ENCODE assay signal across 8 cellular contexts in the genomic region with DNA sequence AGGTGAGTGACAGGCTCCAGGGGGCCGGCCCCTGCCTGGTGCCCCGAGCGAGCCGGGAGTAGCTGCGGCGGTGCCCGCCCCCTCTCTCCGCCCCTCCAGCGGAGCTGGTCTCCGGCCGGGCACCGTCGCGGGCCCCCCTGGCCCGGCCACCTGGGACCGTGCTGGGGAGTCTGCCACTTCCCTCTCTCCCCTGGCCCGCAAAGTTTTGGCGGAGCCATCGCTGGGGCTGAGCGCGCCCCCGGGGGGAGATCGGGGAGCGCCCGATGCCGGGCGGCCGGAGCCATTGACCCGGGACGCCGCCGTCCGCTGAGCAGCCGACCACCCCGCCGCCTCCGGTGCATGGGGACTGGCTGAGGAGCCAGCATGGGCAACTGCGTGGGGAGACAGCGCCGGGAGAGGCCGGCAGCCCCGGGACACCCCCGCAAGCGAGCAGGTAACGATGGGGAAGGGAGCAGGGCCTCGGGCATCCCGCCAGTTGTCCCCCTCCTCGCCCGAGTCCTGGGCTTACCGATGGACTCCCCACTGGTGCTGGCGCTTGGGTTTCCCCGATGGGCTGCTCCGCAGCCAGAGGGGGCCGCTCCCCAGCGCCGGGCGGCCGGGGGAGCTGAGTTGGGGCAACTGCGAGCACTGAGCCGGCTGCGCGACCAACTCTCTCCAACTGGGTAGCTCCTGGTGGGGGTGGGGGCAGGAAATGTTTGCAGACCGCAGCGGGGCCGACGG. TPM values are rescaled to one million over a fixed set of nuclear protein-coding genes. Genes with fewer than 3 reads are reported as not detected.
DNase-seq lines count a peak whose midpoint lies in the region; ATAC-seq, FAIRE-seq and TF ChIP-seq lines count a peak whose summit lies in the region.

UBTD1 (plus strand) TSS at position 84 of the 720 bp plus-strand sequence; CDS start at position 364, 280 bp downstream.

- no peak for FAIRE-seq in urothelium cell line (lab: Jason Lieb, UNC)

- no peaks in the 10 kb centered on the region for H3K36me3 ChIP-seq in CD4-positive, CD25-positive, alpha-beta regulatory T cell (ENCODE audit: control insufficient read depth, insufficient read depth, low read length)
- H3K36me3 ChIP-seq in OCI-LY7 (ENCODE audit: insufficient read depth, low read length) = peaks cover 16% of the 10 kb centered on the region

- H3K9me3 Mint-ChIP-seq in CD4-positive, CD25-positive, alpha-beta regulatory T cell = no peaks in the 10 kb centered on the region
- no peaks in the 10 kb centered on the region for H3K9me3 Mint-ChIP-seq in H9

- POLR2A ChIA-PET in OCI-LY7 (lab: Charles Lee) = interaction anchor here (0.6 kb wide), 1 partner anchor 602 kb away, joined by 4 read pairs; no protein-coding TSS in a partner anchor

- DNase-seq in CD4-positive, CD25-positive, alpha-beta regulatory T cell = peak; percentile 25 to 34 (median 32)
- DNase-seq in H9 (peak; percentile 47), OCI-LY7 (ENCODE audit: low spot score) (peak; percentile 33), globus pallidus (ENCODE audit: low spot score) (peak; percentile 64), nucleus accumbens (lab: John Stamatoyannopoulos, UW) (peak in 33 of 56 donors; percentile 27 to 81 (median 67)), urothelium cell line (ENCODE audit: low spot score) (peak; percentile 59), NCI-H524 treated with DMSO at 0.1 percent for 48 hours (lab: John Stamatoyannopoulos, UW) (no peak)
- peak; percentile 30 for DNase-seq in activated naive CD4-positive, alpha-beta T cell treated with Interleukin-2 at 50 U/mL for 16 hours

- BruUV-seq in OCI-LY7 (replicated peaks; lab: Mats Ljungman, UMichigan) = no TSS peak

- CTCF ChIA-PET in OCI-LY7 (lab: Charles Lee; ENCODE audit: unreplicated experiment) = interaction anchor here (0.6 kb wide), 2 partner anchors 11 to 67 kb away, joined by 4 to 10 read pairs; no protein-coding TSS in a partner anchor

- no peak within 1 kb of the TSS for H2BK20ac ChIP-seq in H9 (ENCODE audit: low read depth, low read length, poor library complexity, severe bottlenecking)

- H3K36me3 Mint-ChIP-seq in CD4-positive, CD25-positive, alpha-beta regulatory T cell = no peaks in the 10 kb centered on the region
- peaks cover 0 to 2% (median under 1%) of the 10 kb centered on the region in 3 experiments; a peak in 5 of 7 replicates for H3K36me3 Mint-ChIP-seq in H9 (ENCODE audit: insufficient read depth in 1 of 3, low read depth in 3 of 3)

- no peak within 1 kb of the TSS for H2AFZ ChIP-seq in H9 (ENCODE audit: low read length)
- peak within 1 kb of the TSS; percentile 82 for H2AFZ ChIP-seq in OCI-LY7 (ENCODE audit: low read length)

- no peak for ATAC-seq in CD4-positive, CD25-positive, alpha-beta regulatory T cell (ENCODE audit: low read depth in 2 of 2)

- H3K23ac ChIP-seq in H9 (ENCODE audit: insufficient read length, low read depth, low read length) = no peak within 1 kb of the TSS

- no peak within 1 kb of the TSS for H3K4ac ChIP-seq in H9 (ENCODE audit: low read depth, low read length)

- H3K27ac Mint-ChIP-seq in CD4-positive, CD25-positive, alpha-beta regulatory T cell = peak within 1 kb of the TSS; percentile 96 to 98 (median 98)
- peak within 1 kb of the TSS; percentile 94 to 99 (median 97) for H3K27ac Mint-ChIP-seq in H9

- no peak within 1 kb of the TSS for H2BK12ac ChIP-seq in H9 (ENCODE audit: insufficient read length, low read depth, low read length)

- no peak within 1 kb of the TSS for H2BK120ac ChIP-seq in H9 (ENCODE audit: low read depth, low read length, poor library complexity, severe bottlenecking)

- H3K9me3 ChIP-seq in CD4-positive, CD25-positive, alpha-beta regulatory T cell (ENCODE audit: control insufficient read depth in 2 of 2, low read length in 2 of 2) = no peaks in the 10 kb centered on the region
- H3K9me3 ChIP-seq in H9 (ENCODE audit: control insufficient read depth, low read depth, low read length) = no peaks in the 10 kb centered on the region
- no peaks in the 10 kb centered on the region for H3K9me3 ChIP-seq in OCI-LY7 (ENCODE audit: low read length)

- peak within 1 kb of the TSS; percentile 73 for H3K18ac ChIP-seq in H9 (ENCODE audit: insufficient read length, low read depth, low read length)

- intact Hi-C loops in OCI-LY7 (cut with micrococcal nuclease; ENCODE audit: unreplicated experiment) = loop anchor here (1.0 to 5.0 kb wide), 2 partner anchors 37 to 53 kb away; partner anchors contain the start of genes EXOSC1 and ZDHHC16

- no peaks in the 10 kb centered on the region for H3K79me1 ChIP-seq in H9 (ENCODE audit: insufficient read depth, low read depth, low read length, poor library complexity, severe bottlenecking)

- no peak within 1 kb of the TSS for H2AK5ac ChIP-seq in H9 (ENCODE audit: insufficient read length, low read length)

- H2BK5ac ChIP-seq in H9 (ENCODE audit: insufficient read length, low read length) = no peak within 1 kb of the TSS

- H3K14ac ChIP-seq in H9 (ENCODE audit: insufficient read depth, low read length) = peak within 1 kb of the TSS; percentile 82

- no peak within 1 kb of the TSS for H3K56ac ChIP-seq in H9 (ENCODE audit: insufficient read length, low read depth, low read length)

- WGBS in H9 (ENCODE audit: extremely low coverage, insufficient read length, low lambda C conversion rate) = no CpG with 5 or more reads among the region's 66 CpGs

- H3K4me1 Mint-ChIP-seq in CD4-positive, CD25-positive, alpha-beta regulatory T cell = peaks cover 11 to 53% (median 39%) of the 10 kb centered on the region in 4 donors
- peaks cover 40 to 48% of the 10 kb centered on the region in 2 experiments for H3K4me1 Mint-ChIP-seq in H9

- no peak within 1 kb of the TSS for H2BK15ac ChIP-seq in H9 (ENCODE audit: low read depth, low read length)

- H3K9ac ChIP-seq in H9 (ENCODE audit: extremely low read depth, insufficient read length, low read length) = peak within 1 kb of the TSS; percentile 67

- peaks cover 36% of the 10 kb centered on the region for H3K4me1 ChIP-seq in CD4-positive, CD25-positive, alpha-beta regulatory T cell (ENCODE audit: control insufficient read depth, insufficient read depth, low read length, poor library complexity, severe bottlenecking)
- H3K4me1 ChIP-seq in H9 (ENCODE audit: insufficient read depth, low read length) (peaks cover 3% of the 10 kb centered on the region; the same call in 1 of the 2 replicates), OCI-LY7 (ENCODE audit: insufficient read depth, low read length, poor library complexity, severe bottlenecking) (peaks cover 41% of the 10 kb centered on the region)

- H3K27me3 Mint-ChIP-seq in CD4-positive, CD25-positive, alpha-beta regulatory T cell = peaks cover 33% of the 10 kb centered on the region
- H3K27me3 Mint-ChIP-seq in H9 (ENCODE audit: low read depth) = peaks cover 23% of the 10 kb centered on the region

- H3K79me2 ChIP-seq in H9 (ENCODE audit: insufficient read depth, low read length) (peaks cover 15% of the 10 kb centered on the region; the same call in 1 of the 2 replicates), OCI-LY7 (ENCODE audit: insufficient read depth, low read depth, low read length) (peaks cover 39% of the 10 kb centered on the region)

- H3K4me2 ChIP-seq in H9 (ENCODE audit: insufficient read depth, insufficient read length, low read length) = peak within 1 kb of the TSS; percentile 97
- peak within 1 kb of the TSS; percentile 97 for H3K4me2 ChIP-seq in OCI-LY7 (ENCODE audit: low read length)

- no peak within 1 kb of the TSS for H4K5ac ChIP-seq in H9 (ENCODE audit: insufficient read length, low read depth, low read length)

- peak within 1 kb of the TSS; percentile 96 for H3K4me3 ChIP-seq in CD4-positive, CD25-positive, alpha-beta regulatory T cell (ENCODE audit: low read depth, low read length)
- H3K4me3 ChIP-seq in OCI-LY7 (ENCODE audit: low read depth, low read length, poor library complexity, severe bottlenecking) = peak within 1 kb of the TSS; percentile 81

- no peak within 1 kb of the TSS for H4K91ac ChIP-seq in H9 (ENCODE audit: insufficient read length, low read depth, low read length)

- no peaks in the 10 kb centered on the region for H4K20me1 ChIP-seq in H9 (ENCODE audit: control insufficient read depth, insufficient read depth, insufficient read length)
- H4K20me1 ChIP-seq in OCI-LY7 (ENCODE audit: insufficient read depth, low read length) = peaks cover 28% of the 10 kb centered on the region; the same call in 1 of the 2 replicates

- H4K8ac ChIP-seq in H9 (replicated peaks; ENCODE audit: insufficient read length, low read depth, low read length) = no peak within 1 kb of the TSS

- no peak within 1 kb of the TSS for H3T11ph ChIP-seq in H9 (ENCODE audit: low read length)

- peaks cover 20% of the 10 kb centered on the region for H3K27me3 ChIP-seq in CD4-positive, CD25-positive, alpha-beta regulatory T cell (ENCODE audit: control insufficient read depth, insufficient read depth, low read length)
- peaks cover 9% of the 10 kb centered on the region; the same call in 1 of the 2 replicates for H3K27me3 ChIP-seq in H9 (ENCODE audit: insufficient read depth, low read length)

- peaks cover 14% of the 10 kb centered on the region for H3K23me2 ChIP-seq in H9 (ENCODE audit: insufficient read length, low read depth, low read length, poor library complexity, severe bottlenecking)

- peak within 1 kb of the TSS; percentile 95 to 99 (median 98) for H3K4me3 Mint-ChIP-seq in CD4-positive, CD25-positive, alpha-beta regulatory T cell
- peak within 1 kb of the TSS; percentile 89 for H3K4me3 Mint-ChIP-seq in H9

- H3K27ac ChIP-seq in CD4-positive, CD25-positive, alpha-beta regulatory T cell (ENCODE audit: insufficient read depth, low read length, poor library complexity, severe bottlenecking) = peak within 1 kb of the TSS; percentile 87
- H3K27ac ChIP-seq in H9 (ENCODE audit: insufficient read length, low read depth, low read length) (peak within 1 kb of the TSS; percentile 3), OCI-LY7 (ENCODE audit: low read depth, low read length, poor library complexity, severe bottlenecking) (peak within 1 kb of the TSS; percentile 85)

- TF ChIP-seq CTCF in H9 (conservative IDR thresholded peaks at IDR 0.05) (no peak), OCI-LY7 (conservative IDR thresholded peaks at IDR 0.05; ENCODE audit: low read length) (no peak)

- no peaks in the 10 kb centered on the region for H3K9me2 ChIP-seq in OCI-LY7 (ENCODE audit: insufficient read depth, low read length)

RNA-seq across cellular contexts. Expression of gene UBTD1, which starts in this region (rescaled TPM):
- total RNA-seq in CD4-positive, CD25-positive, alpha-beta regulatory T cell = 1.4 TPM
- polyA plus RNA-seq in CD4-positive, CD25-positive, alpha-beta regulatory T cell = 1 to 10 TPM in 3 of 4 donors, under 1 TPM in 1; 0.22 to 2.2 (median 2.0) TPM
- 18.1 and 19.0 TPM in 2 replicates for total RNA-seq in H9 (2021)
- 1.1 and 1.4 TPM in 2 replicates for total RNA-seq in OCI-LY7 (2014; rRNA removed; shearing (Covaris generic))
- total RNA-seq in OCI-LY7 (2022) = 2.0 and 2.2 TPM in 2 replicates

Comparison
In these comparisons a context has a peak if more than half of its experiments do, and no peak if none do; other contexts are left out.
1. H3K27ac ChIP-seq: peak in every context shown above with its lines; median percentile 87 in CD4-positive, CD25-positive, alpha-beta regulatory T cell; 85 in OCI-LY7; 3 in H9.